8 cellular contexts compared by ENCODE assay signal in the genomic region with DNA sequence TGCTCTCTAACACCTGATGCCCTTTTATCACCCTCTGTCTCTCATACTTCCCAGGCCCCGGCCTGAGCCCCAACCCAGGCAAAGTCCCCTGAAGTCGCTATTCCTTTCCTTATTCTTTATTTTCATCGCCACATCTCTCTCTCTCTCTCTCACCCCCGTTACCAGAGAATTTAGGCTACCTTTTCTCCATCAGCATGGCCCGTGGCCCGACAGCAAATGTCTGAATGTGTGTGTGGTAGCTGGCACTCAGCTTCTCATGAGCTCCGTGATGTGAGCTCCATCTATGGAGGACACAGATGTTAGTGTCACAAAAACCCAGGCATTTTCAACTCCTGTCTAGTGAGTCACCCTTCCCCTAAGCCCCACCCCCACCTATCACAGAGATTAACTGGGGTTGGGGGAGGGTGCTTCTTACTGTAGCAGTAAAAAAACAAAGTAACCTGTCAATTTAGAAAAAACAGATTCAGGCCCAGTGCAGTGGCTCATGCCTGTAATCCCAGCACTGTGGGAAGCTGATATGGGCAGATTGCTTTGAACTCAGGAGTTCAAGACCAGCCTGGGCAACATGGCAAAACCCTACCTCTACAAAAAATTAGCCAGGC. TPM values are rescaled to one million over a fixed set of nuclear protein-coding genes. Genes with fewer than 3 reads are reported as not detected.
DNase-seq lines count a peak whose midpoint lies in the region; ATAC-seq and TF ChIP-seq lines count a peak whose summit lies in the region.

No MANE protein-coding gene starts in this region.

- H3K4me3 Mint-ChIP-seq in stimulated activated naive B cell treated with anti-CD40 and anti-IgM and Interleukin-4, amounts not matched to agents 10 μg/mL and 1 μg/mL and 100 μg/mL, for 72 hours = peak overlapping the region; percentile 86 to 98

- no peak overlapping the region for H3K4me3 ChIP-seq in mesendoderm (ENCODE audit: low read length)

- peak overlapping the region; percentile 9 for H3K9ac ChIP-seq in mesendoderm (ENCODE audit: low read length)

- H4K5ac ChIP-seq in mesendoderm (ENCODE audit: low read length) = no peak overlapping the region

- H3K36me3 ChIP-seq in mesendoderm (ENCODE audit: control insufficient read depth, insufficient read depth, low read length) = no peaks in the 10 kb centered on the region

- peaks cover 7% of the 10 kb centered on the region in 2 donors for H3K36me3 Mint-ChIP-seq in stimulated activated naive B cell treated with anti-CD40 and anti-IgM and Interleukin-4, amounts not matched to agents 10 μg/mL and 1 μg/mL and 100 μg/mL, for 72 hours

- CTCF ChIA-PET in GM10248 (lab: Yijun Ruan, JAX) = interaction anchor here (0.8 to 4.6 kb wide), 16 partner anchors 9 to 200 kb away, joined by 3 to 34 read pairs (median 5); no protein-coding TSS in a partner anchor

- H3K27me3 ChIP-seq in mesendoderm (ENCODE audit: insufficient read depth, low read length, poor library complexity) = no peaks in the 10 kb centered on the region

- DNase-seq in GM10248 (ENCODE audit: extremely low spot score) (peak; percentile 70), T follicular helper cell (ENCODE audit: low read depth) (peak; percentile 80), astrocyte of the hippocampus (ENCODE audit: low read depth, low spot score) (peak; percentile 77), mesendoderm (peak; percentile 90), NCI-H146 (lab: John Stamatoyannopoulos, UW) (no peak), globus pallidus (ENCODE audit: low spot score) (no peak)
- peak; percentile 63 for DNase-seq in stimulated activated naive B cell treated with anti-CD40 and anti-IgM and Interleukin-4, amounts not matched to agents 10 μg/mL and 1 μg/mL and 100 μg/mL, for 72 hours

- no peaks in the 10 kb centered on the region for H3K27me3 Mint-ChIP-seq in stimulated activated naive B cell treated with anti-CD40 and anti-IgM and Interleukin-4, amounts not matched to agents 10 μg/mL and 1 μg/mL and 100 μg/mL, for 72 hours

- POLR2A ChIA-PET in GM10248 (lab: Yijun Ruan, JAX) = interaction anchor here (1.5 to 2.0 kb wide), 3 partner anchors 20 to 200 kb away, joined by 4 to 8 read pairs (median 5); no protein-coding TSS in a partner anchor

- H4K8ac ChIP-seq in mesendoderm (ENCODE audit: low read depth, low read length) = no peak overlapping the region

- peaks cover 11% of the 10 kb centered on the region for H3K4me1 ChIP-seq in mesendoderm (ENCODE audit: control insufficient read depth, low read depth, low read length)

- H3K79me2 ChIP-seq in mesendoderm (ENCODE audit: control insufficient read depth, insufficient read depth, low read length) = no peaks in the 10 kb centered on the region

- no peak overlapping the region for H2AK5ac ChIP-seq in mesendoderm (ENCODE audit: low read length)

- H3K4ac ChIP-seq in mesendoderm (ENCODE audit: low read depth, low read length) = no peak overlapping the region

- peak; percentile 1 for ATAC-seq in HG03135 (IDR thresholded peaks at IDR 0.05; ENCODE audit: unreplicated experiment)
- ATAC-seq in stimulated activated naive B cell treated with anti-CD40 and anti-IgM and Interleukin-4, amounts not matched to agents 10 μg/mL and 1 μg/mL and 100 μg/mL, for 72 hours (replicated peaks) = peak; percentile 55 to 67

- peak overlapping the region; percentile 100 for H3K27ac Mint-ChIP-seq in stimulated activated naive B cell treated with anti-CD40 and anti-IgM and Interleukin-4, amounts not matched to agents 10 μg/mL and 1 μg/mL and 100 μg/mL, for 72 hours

- H3K23ac ChIP-seq in mesendoderm (ENCODE audit: low read length) = no peak overlapping the region

- peak overlapping the region; percentile 0 for H2BK120ac ChIP-seq in mesendoderm (ENCODE audit: low read depth, low read length)

- no peaks in the 10 kb centered on the region for H3K79me1 ChIP-seq in mesendoderm (ENCODE audit: low read length)

- peak overlapping the region; percentile 67 for H2BK5ac ChIP-seq in mesendoderm (ENCODE audit: low read length)

- H3K4me1 Mint-ChIP-seq in stimulated activated naive B cell treated with anti-CD40 and anti-IgM and Interleukin-4, amounts not matched to agents 10 μg/mL and 1 μg/mL and 100 μg/mL, for 72 hours = peaks cover 64 to 90% of the 10 kb centered on the region in 2 donors

- H2BK15ac ChIP-seq in mesendoderm (replicated peaks; ENCODE audit: low read depth) = no peak overlapping the region

- H3K4me2 ChIP-seq in mesendoderm (ENCODE audit: low read length) = no peak overlapping the region

- peak; percentile 24 for TF ChIP-seq CTCF in GM10248 (IDR thresholded peaks at IDR 0.05; ENCODE audit: control extremely low read depth, extremely low read depth, low read depth, missing control alignments)

- H3K9me3 Mint-ChIP-seq in stimulated activated naive B cell treated with anti-CD40 and anti-IgM and Interleukin-4, amounts not matched to agents 10 μg/mL and 1 μg/mL and 100 μg/mL, for 72 hours = no peaks in the 10 kb centered on the region

- H3K56ac ChIP-seq in mesendoderm (ENCODE audit: low read length) = peak overlapping the region; percentile 8

- no CpG with 5 or more reads among the region's 7 CpGs for WGBS in mesendoderm (ENCODE audit: extremely low coverage, insufficient coverage, low lambda C conversion rate)

- peak overlapping the region; percentile 41 for H3K27ac ChIP-seq in mesendoderm (ENCODE audit: low read depth, low read length)

- peak overlapping the region; percentile 7 for H3K18ac ChIP-seq in mesendoderm (ENCODE audit: low read length)

RNA-seq across cellular contexts. Expression of a gene that starts 53.8 kb away (rescaled TPM):
- polyA plus RNA-seq in mesendoderm (2013, experiment 1 of 2) = 10.7 TPM
- polyA plus RNA-seq in mesendoderm (2013, experiment 2 of 2) = 10.7 TPM

Comparison
In these comparisons a context has a peak if more than half of its experiments do, and no peak if none do; other contexts are left out.
1. DNase-seq: peak in GM10248 (single experiment), T follicular helper cell (single experiment), astrocyte of the hippocampus (single experiment), mesendoderm (single experiment) and stimulated activated naive B cell treated with anti-CD40 and anti-IgM and Interleukin-4, amounts not matched to agents 10 μg/mL and 1 μg/mL and 100 μg/mL, for 72 hours (single experiment); none in NCI-H146 (single experiment) and globus pallidus (single experiment).